In the genomic region with DNA sequence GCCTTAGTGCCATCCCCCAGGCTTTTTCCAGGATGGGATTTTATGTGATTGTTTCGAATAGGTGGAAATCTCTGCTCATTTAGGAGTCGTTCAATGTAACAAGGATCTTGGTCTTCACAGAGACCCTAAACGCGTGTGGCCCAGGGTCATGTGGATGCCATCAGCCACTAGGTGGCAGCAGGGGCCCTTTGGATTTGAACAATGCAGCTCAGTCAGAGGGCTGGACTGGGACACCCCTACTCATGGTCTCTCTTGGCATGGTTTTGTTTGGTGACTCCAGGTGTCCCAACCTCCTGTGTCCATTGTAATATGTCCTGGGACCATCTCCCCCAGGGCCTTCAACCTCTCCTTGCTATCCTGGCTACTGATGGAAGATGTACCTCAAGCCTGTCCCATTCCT, we compare ENCODE assay signal across 1 cellular context.
TF ChIP-seq lines count a peak whose summit lies in the region.

No MANE protein-coding gene starts in this region.

TF ChIP-seq in HepG2, 621 proteins besides CTCF, POLR2A, EP300 and RAD21:
- TF ChIP-seq, protein P1, sequence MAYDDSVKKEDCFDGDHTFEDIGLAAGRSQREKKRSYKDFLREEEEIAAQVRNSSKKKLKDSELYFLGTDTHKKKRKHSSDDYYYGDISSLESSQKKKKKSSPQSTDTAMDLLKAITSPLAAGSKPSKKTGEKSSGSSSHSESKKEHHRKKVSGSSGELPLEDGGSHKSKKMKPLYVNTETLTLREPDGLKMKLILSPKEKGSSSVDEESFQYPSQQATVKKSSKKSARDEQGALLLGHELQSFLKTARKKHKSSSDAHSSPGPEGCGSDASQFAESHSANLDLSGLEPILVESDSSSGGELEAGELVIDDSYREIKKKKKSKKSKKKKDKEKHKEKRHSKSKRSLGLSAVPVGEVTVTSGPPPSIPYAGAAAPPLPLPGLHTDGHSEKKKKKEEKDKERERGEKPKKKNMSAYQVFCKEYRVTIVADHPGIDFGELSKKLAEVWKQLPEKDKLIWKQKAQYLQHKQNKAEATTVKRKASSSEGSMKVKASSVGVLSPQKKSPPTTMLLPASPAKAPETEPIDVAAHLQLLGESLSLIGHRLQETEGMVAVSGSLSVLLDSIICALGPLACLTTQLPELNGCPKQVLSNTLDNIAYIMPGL (CRISPR knock-in tag; IDR thresholded peaks at IDR 0.05; ENCODE audit: borderline replicate concordance in 1 of 2, low read depth in 1 of 2) = 0 out of 4 replicates have a peak, but pooled peaks of 1 of the 2 experiments have one; percentile 34
- TF ChIP-seq STAG1 (CRISPR knock-in tag; IDR thresholded peaks at IDR 0.05) = peak; percentile 70
